23 cellular contexts compared by ENCODE assay signal in genomic region chr7:43311694-43312093, GRCh38.
"Had no signal": no experiment of that assay in that cellular context is flagged by ENCODE, and none has a peak within 500 bp of the region (broad histone marks: within the 10 kb centered on the region; RNA-seq: fewer than 3 reads in every experiment).

No MANE protein-coding gene starts in this region.

- H3K4me3 ChIP-seq: coronary artery, dorsolateral prefrontal cortex, esophagus squamous epithelium, gastrocnemius medialis, heart right ventricle, left lung, lower lobe of right lung had no signal

- DNase-seq: dermis blood vessel endothelial cell; dorsolateral prefrontal cortex; effector CD8-positive, alpha-beta T cell; effector memory CD8-positive, alpha-beta T cell; endodermal cell; erythroblast; esophagus squamous epithelium; foreskin fibroblast; foreskin melanocyte; gastrocnemius medialis; glutamatergic neuron; head of caudate nucleus; heart right ventricle; hippocampal formation; left cardiac atrium; left ventricle myocardium superior; lower lobe of right lung; mesenchymal stem cell; midbrain had no signal

- H3K27ac ChIP-seq: coronary artery, epithelial cell of prostate, esophagus squamous epithelium, gastrocnemius medialis, heart right ventricle, left lung, lower lobe of right lung had no signal

- H3K4me1 ChIP-seq: esophagus squamous epithelium, gastrocnemius medialis, heart right ventricle, left lung, lower lobe of right lung had no signal

- ATAC-seq: effector memory CD8-positive, alpha-beta T cell; esophagus mucosa; gastrocnemius medialis; heart right ventricle; left cardiac atrium; left lung; left ventricle myocardium superior had no signal

- H3K36me3 ChIP-seq: esophagus squamous epithelium, gastrocnemius medialis, heart right ventricle, left lung, lower lobe of right lung had no signal

- H3K4me3 Mint-ChIP-seq: effector memory CD8-positive, alpha-beta T cell; endodermal cell had no signal

- H3K27ac Mint-ChIP-seq: effector memory CD8-positive, alpha-beta T cell; endodermal cell had no signal

- H3K9me3 ChIP-seq: esophagus squamous epithelium, gastrocnemius medialis, heart right ventricle, left lung, lower lobe of right lung had no signal

- H3K27me3 ChIP-seq: dorsolateral prefrontal cortex, esophagus squamous epithelium, gastrocnemius medialis, left lung had no signal

- H3K9me3 Mint-ChIP-seq: effector memory CD8-positive, alpha-beta T cell; endodermal cell had no signal
